Comparison of ENCODE assay signal across 1 cellular context in the genomic region with DNA sequence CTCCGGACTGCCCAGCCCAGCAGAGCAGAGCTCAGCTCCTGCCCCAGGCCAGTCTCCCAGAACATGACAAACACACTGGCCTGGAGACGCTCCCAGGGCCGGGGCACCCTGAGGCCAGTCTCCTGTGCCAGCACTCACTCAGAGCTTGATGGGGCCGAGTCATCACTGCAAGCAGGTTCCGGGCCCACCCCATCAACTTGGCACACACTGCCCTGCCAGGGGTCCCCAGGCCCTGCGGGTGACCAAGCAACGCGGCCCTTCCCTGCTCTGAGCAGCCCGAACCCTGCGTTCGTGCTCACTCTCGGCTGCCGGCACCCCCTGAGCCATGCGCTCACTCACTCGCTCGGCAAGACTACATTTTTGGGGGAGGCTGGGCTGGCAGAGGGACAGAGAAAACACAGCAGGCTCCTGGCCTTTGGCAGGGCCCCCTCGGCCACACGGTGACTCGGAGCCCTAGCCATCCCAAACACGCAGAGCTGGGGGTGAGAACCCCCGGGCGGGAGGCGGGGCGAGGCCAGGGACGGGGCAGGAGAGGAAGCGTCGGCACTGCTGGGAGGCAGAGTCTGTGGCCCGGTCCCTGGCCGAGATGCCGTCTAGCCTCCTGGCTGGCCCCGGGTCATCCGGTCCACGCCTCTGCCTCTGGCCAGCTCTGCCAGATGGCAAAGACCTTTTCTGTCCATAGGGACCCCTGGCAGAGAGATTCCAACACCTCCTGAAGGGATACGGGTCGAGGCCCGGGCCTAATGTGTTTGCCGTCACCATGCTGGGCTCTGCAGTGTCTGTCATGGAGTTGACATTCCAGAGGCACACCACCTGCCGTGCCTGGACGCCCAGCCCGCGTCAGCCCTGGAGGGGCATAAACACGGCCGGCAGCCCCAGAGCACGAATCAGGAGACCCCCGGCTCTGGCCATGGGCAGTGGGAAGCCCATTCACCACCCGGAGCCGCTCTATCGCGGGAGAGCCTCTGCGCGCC.
TF ChIP-seq lines count a peak whose summit lies in the region.

No MANE protein-coding gene starts in this region.

TF ChIP-seq in GM23338, 12 proteins besides CTCF, POLR2A, EP300 and RAD21 (continued from another document):
- TF ChIP-seq, protein P1, sequence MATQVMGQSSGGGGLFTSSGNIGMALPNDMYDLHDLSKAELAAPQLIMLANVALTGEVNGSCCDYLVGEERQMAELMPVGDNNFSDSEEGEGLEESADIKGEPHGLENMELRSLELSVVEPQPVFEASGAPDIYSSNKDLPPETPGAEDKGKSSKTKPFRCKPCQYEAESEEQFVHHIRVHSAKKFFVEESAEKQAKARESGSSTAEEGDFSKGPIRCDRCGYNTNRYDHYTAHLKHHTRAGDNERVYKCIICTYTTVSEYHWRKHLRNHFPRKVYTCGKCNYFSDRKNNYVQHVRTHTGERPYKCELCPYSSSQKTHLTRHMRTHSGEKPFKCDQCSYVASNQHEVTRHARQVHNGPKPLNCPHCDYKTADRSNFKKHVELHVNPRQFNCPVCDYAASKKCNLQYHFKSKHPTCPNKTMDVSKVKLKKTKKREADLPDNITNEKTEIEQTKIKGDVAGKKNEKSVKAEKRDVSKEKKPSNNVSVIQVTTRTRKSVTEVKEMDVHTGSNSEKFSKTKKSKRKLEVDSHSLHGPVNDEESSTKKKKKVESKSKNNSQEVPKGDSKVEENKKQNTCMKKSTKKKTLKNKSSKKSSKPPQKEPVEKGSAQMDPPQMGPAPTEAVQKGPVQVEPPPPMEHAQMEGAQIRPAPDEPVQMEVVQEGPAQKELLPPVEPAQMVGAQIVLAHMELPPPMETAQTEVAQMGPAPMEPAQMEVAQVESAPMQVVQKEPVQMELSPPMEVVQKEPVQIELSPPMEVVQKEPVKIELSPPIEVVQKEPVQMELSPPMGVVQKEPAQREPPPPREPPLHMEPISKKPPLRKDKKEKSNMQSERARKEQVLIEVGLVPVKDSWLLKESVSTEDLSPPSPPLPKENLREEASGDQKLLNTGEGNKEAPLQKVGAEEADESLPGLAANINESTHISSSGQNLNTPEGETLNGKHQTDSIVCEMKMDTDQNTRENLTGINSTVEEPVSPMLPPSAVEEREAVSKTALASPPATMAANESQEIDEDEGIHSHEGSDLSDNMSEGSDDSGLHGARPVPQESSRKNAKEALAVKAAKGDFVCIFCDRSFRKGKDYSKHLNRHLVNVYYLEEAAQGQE (IDR thresholded peaks at IDR 0.05; ENCODE audit: unreplicated experiment) = no peak
- TF ChIP-seq ZNF114 (CRISPR knock-in tag; IDR thresholded peaks at IDR 0.05) = no peak
